Comparison of ENCODE assay signal across 1 cellular context in the genomic region with DNA sequence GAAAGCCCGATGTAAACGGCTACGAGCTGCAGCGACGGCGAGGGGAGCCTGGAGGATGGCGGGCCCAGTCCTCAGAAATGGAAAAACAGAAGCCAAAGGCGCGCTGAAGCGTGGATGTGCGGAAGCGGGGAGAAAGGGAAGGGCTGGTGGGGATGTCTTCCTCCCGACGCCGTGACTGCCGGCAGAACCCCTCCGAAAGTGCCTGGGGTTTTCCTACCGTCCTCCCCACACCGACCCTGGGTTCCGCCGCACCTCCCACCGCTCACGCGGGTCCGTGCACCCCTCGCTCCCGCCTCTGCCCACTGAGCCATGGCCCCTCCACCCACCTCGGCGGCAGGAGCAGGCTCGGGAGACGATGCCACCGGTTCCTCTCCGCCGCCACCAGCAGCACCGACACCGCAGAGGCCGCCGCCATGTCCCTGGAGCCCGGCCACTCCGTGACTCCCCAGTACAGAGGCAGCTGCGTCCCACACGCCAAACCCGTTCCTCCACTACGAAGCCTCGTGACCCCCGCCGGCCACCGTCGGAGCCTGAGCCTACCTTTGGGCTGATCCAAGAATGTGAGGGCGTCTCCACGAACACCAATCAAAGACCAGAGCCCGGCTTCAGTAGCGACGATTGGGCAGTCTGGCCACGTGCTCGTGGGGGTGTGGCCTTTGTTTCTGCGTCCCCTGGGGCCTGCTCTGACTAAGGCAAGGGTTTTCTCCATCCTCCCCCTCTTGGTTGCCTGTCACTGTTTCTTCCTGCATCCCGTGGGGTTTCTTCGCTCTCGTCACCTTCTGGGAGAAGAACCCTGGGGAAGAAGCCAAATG.
TF ChIP-seq lines count a peak whose summit lies in the region.

A gene (minus strand): TSS at position 471 of the 812 bp plus-strand sequence. CDS start 56 bp downstream, at position 415.

TF ChIP-seq in HepG2, 621 proteins besides CTCF, POLR2A, EP300 and RAD21 (continued from another document and continues in another):
- TF ChIP-seq, protein P1, sequence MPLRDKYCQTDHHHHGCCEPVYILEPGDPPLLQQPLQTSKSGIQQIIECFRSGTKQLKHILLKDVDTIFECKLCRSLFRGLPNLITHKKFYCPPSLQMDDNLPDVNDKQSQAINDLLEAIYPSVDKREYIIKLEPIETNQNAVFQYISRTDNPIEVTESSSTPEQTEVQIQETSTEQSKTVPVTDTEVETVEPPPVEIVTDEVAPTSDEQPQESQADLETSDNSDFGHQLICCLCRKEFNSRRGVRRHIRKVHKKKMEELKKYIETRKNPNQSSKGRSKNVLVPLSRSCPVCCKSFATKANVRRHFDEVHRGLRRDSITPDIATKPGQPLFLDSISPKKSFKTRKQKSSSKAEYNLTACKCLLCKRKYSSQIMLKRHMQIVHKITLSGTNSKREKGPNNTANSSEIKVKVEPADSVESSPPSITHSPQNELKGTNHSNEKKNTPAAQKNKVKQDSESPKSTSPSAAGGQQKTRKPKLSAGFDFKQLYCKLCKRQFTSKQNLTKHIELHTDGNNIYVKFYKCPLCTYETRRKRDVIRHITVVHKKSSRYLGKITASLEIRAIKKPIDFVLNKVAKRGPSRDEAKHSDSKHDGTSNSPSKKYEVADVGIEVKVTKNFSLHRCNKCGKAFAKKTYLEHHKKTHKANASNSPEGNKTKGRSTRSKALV (CRISPR knock-in tag; IDR thresholded peaks at IDR 0.05): no peak; the same call in 1 of the 2 replicates
- TF ChIP-seq NFRKB (IDR thresholded peaks at IDR 0.05) (no peak), ZNF260 (CRISPR knock-in tag; IDR thresholded peaks at IDR 0.05; ENCODE audit: borderline replicate concordance, low read depth) (no peak), ZNF775 (CRISPR knock-in tag; IDR thresholded peaks at IDR 0.05; ENCODE audit: borderline replicate concordance) (0 out of 2 replicates have a peak, but pooled peaks have one; percentile 37), HCFC1 (IDR thresholded peaks at IDR 0.05; ENCODE audit: low read depth, low read length) (peak; percentile 38), FOXK2 (IDR thresholded peaks at IDR 0.05) (no peak), RFX3 (CRISPR knock-in tag; IDR thresholded peaks at IDR 0.05) (no peak), ELF4 (CRISPR knock-in tag; IDR thresholded peaks at IDR 0.05; ENCODE audit: borderline replicate concordance) (no peak), SMAD9 (CRISPR knock-in tag; IDR thresholded peaks at IDR 0.05) (no peak), ZNF816 (CRISPR knock-in tag; IDR thresholded peaks at IDR 0.05; ENCODE audit: borderline replicate concordance) (no peak; the same call in 1 of the 2 replicates), SRY (CRISPR knock-in tag; IDR thresholded peaks at IDR 0.05) (peak; percentile 76; the same call in 1 of the 2 replicates), KLF13 (CRISPR knock-in tag; IDR thresholded peaks at IDR 0.05) (no peak), SMARCE1 (IDR thresholded peaks at IDR 0.05; ENCODE audit: borderline replicate concordance) (no peak), WIZ (CRISPR knock-in tag; IDR thresholded peaks at IDR 0.05) (no peak), ASH2L (IDR thresholded peaks at IDR 0.05; ENCODE audit: insufficient read length, low read depth, low read length) (peak; percentile 92), AKAP8 (CRISPR knock-in tag; IDR thresholded peaks at IDR 0.05) (peak; percentile 35; the same call in 1 of the 2 replicates), ZNF180 (CRISPR knock-in tag; IDR thresholded peaks at IDR 0.05; ENCODE audit: borderline replicate concordance, low read depth) (no peak), IKZF4 (CRISPR knock-in tag; IDR thresholded peaks at IDR 0.05; ENCODE audit: borderline replicate concordance, low read depth, not compliant biosample characterization) (peak; percentile 66), FOXA1 (IDR thresholded peaks at IDR 0.05) (no peak), FOXA1 (CRISPR knock-in tag; IDR thresholded peaks at IDR 0.05) (peak; percentile 10; the same call in 1 of the 2 replicates), NFYC (CRISPR knock-in tag; IDR thresholded peaks at IDR 0.05) (peak; percentile 94), ZNF207 (IDR thresholded peaks at IDR 0.05; ENCODE audit: borderline replicate concordance) (no peak), PHF5A (CRISPR knock-in tag; IDR thresholded peaks at IDR 0.05; ENCODE audit: low read depth, unreplicated experiment) (no peak), ZFP36L1 (CRISPR knock-in tag; IDR thresholded peaks at IDR 0.05) (0 out of 2 replicates have a peak, but pooled peaks have one; percentile 49), ZNF33A (CRISPR knock-in tag; IDR thresholded peaks at IDR 0.05; ENCODE audit: borderline replicate concordance) (no peak), NR2F1 (CRISPR knock-in tag; IDR thresholded peaks at IDR 0.05) (no peak), TEAD3 (CRISPR knock-in tag; optimal IDR thresholded peaks at IDR 0.05; ENCODE audit: borderline replicate concordance) (peak; percentile 94), TEAD2 (CRISPR knock-in tag; IDR thresholded peaks at IDR 0.05) (no peak), EHMT2 (IDR thresholded peaks at IDR 0.05; ENCODE audit: borderline replicate concordance, low read depth, low read length) (peak; percentile 45; the same call in 1 of the 2 replicates), ZFP90 (CRISPR knock-in tag; IDR thresholded peaks at IDR 0.05; ENCODE audit: borderline replicate concordance) (no peak; the same call in 1 of the 2 replicates), HNRNPK (IDR thresholded peaks at IDR 0.05; ENCODE audit: low read depth, low read length, poor library complexity, severe bottlenecking) (no peak), ZNF768 (CRISPR knock-in tag; IDR thresholded peaks at IDR 0.05) (peak; percentile 43; the same call in 1 of the 2 replicates), ZNF777 (CRISPR knock-in tag; IDR thresholded peaks at IDR 0.05) (peak; percentile 61), RFXANK (CRISPR knock-in tag; IDR thresholded peaks at IDR 0.05) (0 out of 2 replicates have a peak, but pooled peaks have one; percentile 58), FLYWCH1 (CRISPR knock-in tag; IDR thresholded peaks at IDR 0.05) (no peak), HMG20A (CRISPR knock-in tag; IDR thresholded peaks at IDR 0.05; ENCODE audit: borderline replicate concordance) (no peak), MED8 (CRISPR knock-in tag; IDR thresholded peaks at IDR 0.05; ENCODE audit: insufficient replicate concordance) (no peak), JARID2 (CRISPR knock-in tag; IDR thresholded peaks at IDR 0.05; ENCODE audit: insufficient replicate concordance) (no peak), ZFYVE20 (CRISPR knock-in tag; IDR thresholded peaks at IDR 0.05; ENCODE audit: borderline replicate concordance, low read depth) (0 out of 2 replicates have a peak, but pooled peaks have one; percentile 31), SP2 (CRISPR knock-in tag; IDR thresholded peaks at IDR 0.05) (peak; percentile 57; the same call in 1 of the 2 replicates), MBD4 (IDR thresholded peaks at IDR 0.05; ENCODE audit: borderline replicate concordance, low read length) (no peak), PTBP1 (IDR thresholded peaks at IDR 0.05; ENCODE audit: low read depth, low read length, poor library complexity, severe bottlenecking) (no peak), ZNF678 (CRISPR knock-in tag; IDR thresholded peaks at IDR 0.05) (no peak), HNRNPH1 (optimal IDR thresholded peaks at IDR 0.05; ENCODE audit: low read depth, low read length) (no peak), PLRG1 (conservative IDR thresholded peaks at IDR 0.05) (no peak), ZNF672 (CRISPR knock-in tag; IDR thresholded peaks at IDR 0.05) (no peak), PAF1 (CRISPR knock-in tag; IDR thresholded peaks at IDR 0.05) (no peak)
- TF ChIP-seq, protein P2, sequence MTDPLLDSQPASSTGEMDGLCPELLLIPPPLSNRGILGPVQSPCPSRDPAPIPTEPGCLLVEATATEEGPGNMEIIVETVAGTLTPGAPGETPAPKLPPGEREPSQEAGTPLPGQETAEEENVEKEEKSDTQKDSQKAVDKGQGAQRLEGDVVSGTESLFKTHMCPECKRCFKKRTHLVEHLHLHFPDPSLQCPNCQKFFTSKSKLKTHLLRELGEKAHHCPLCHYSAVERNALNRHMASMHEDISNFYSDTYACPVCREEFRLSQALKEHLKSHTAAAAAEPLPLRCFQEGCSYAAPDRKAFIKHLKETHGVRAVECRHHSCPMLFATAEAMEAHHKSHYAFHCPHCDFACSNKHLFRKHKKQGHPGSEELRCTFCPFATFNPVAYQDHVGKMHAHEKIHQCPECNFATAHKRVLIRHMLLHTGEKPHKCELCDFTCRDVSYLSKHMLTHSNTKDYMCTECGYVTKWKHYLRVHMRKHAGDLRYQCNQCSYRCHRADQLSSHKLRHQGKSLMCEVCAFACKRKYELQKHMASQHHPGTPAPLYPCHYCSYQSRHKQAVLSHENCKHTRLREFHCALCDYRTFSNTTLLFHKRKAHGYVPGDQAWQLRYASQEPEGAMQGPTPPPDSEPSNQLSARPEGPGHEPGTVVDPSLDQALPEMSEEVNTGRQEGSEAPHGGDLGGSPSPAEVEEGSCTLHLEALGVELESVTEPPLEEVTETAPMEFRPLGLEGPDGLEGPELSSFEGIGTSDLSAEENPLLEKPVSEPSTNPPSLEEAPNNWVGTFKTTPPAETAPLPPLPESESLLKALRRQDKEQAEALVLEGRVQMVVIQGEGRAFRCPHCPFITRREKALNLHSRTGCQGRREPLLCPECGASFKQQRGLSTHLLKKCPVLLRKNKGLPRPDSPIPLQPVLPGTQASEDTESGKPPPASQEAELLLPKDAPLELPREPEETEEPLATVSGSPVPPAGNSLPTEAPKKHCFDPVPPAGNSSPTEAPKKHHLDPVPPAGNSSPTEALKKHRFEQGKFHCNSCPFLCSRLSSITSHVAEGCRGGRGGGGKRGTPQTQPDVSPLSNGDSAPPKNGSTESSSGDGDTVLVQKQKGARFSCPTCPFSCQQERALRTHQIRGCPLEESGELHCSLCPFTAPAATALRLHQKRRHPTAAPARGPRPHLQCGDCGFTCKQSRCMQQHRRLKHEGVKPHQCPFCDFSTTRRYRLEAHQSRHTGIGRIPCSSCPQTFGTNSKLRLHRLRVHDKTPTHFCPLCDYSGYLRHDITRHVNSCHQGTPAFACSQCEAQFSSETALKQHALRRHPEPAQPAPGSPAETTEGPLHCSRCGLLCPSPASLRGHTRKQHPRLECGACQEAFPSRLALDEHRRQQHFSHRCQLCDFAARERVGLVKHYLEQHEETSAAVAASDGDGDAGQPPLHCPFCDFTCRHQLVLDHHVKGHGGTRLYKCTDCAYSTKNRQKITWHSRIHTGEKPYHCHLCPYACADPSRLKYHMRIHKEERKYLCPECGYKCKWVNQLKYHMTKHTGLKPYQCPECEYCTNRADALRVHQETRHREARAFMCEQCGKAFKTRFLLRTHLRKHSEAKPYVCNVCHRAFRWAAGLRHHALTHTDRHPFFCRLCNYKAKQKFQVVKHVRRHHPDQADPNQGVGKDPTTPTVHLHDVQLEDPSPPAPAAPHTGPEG (CRISPR knock-in tag; IDR thresholded peaks at IDR 0.05): peak; percentile 56; the same call in 1 of the 2 replicates
- TF ChIP-seq, protein P3, sequence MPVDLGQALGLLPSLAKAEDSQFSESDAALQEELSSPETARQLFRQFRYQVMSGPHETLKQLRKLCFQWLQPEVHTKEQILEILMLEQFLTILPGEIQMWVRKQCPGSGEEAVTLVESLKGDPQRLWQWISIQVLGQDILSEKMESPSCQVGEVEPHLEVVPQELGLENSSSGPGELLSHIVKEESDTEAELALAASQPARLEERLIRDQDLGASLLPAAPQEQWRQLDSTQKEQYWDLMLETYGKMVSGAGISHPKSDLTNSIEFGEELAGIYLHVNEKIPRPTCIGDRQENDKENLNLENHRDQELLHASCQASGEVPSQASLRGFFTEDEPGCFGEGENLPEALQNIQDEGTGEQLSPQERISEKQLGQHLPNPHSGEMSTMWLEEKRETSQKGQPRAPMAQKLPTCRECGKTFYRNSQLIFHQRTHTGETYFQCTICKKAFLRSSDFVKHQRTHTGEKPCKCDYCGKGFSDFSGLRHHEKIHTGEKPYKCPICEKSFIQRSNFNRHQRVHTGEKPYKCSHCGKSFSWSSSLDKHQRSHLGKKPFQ (CRISPR knock-in tag; IDR thresholded peaks at IDR 0.05; ENCODE audit: insufficient replicate concordance): peak; percentile 53
- TF ChIP-seq, protein P4, sequence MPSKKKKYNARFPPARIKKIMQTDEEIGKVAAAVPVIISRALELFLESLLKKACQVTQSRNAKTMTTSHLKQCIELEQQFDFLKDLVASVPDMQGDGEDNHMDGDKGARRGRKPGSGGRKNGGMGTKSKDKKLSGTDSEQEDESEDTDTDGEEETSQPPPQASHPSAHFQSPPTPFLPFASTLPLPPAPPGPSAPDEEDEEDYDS (CRISPR knock-in tag; IDR thresholded peaks at IDR 0.05): peak; percentile 72; the same call in 1 of the 2 replicates
- TF ChIP-seq, protein P5, sequence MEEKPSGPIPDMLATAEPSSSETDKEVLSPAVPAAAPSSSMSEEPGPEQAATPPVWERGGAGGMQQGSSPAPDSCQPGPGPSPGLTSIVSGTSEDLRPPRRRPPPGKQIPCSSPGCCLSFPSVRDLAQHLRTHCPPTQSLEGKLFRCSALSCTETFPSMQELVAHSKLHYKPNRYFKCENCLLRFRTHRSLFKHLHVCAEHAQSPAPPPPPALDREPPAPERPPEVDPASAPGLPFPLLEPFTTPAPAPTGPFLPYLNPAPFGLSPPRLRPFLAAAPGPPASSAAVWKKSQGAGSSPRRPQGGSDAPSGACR (CRISPR knock-in tag; IDR thresholded peaks at IDR 0.05): no peak
- TF ChIP-seq, protein P6, sequence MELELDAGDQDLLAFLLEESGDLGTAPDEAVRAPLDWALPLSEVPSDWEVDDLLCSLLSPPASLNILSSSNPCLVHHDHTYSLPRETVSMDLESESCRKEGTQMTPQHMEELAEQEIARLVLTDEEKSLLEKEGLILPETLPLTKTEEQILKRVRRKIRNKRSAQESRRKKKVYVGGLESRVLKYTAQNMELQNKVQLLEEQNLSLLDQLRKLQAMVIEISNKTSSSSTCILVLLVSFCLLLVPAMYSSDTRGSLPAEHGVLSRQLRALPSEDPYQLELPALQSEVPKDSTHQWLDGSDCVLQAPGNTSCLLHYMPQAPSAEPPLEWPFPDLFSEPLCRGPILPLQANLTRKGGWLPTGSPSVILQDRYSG (CRISPR knock-in tag; IDR thresholded peaks at IDR 0.05): no peak
- TF ChIP-seq, protein P7, sequence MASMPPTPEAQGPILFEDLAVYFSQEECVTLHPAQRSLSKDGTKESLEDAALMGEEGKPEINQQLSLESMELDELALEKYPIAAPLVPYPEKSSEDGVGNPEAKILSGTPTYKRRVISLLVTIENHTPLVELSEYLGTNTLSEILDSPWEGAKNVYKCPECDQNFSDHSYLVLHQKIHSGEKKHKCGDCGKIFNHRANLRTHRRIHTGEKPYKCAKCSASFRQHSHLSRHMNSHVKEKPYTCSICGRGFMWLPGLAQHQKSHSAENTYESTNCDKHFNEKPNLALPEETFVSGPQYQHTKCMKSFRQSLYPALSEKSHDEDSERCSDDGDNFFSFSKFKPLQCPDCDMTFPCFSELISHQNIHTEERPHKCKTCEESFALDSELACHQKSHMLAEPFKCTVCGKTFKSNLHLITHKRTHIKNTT (CRISPR knock-in tag; IDR thresholded peaks at IDR 0.05): no peak
- TF ChIP-seq, protein P8, sequence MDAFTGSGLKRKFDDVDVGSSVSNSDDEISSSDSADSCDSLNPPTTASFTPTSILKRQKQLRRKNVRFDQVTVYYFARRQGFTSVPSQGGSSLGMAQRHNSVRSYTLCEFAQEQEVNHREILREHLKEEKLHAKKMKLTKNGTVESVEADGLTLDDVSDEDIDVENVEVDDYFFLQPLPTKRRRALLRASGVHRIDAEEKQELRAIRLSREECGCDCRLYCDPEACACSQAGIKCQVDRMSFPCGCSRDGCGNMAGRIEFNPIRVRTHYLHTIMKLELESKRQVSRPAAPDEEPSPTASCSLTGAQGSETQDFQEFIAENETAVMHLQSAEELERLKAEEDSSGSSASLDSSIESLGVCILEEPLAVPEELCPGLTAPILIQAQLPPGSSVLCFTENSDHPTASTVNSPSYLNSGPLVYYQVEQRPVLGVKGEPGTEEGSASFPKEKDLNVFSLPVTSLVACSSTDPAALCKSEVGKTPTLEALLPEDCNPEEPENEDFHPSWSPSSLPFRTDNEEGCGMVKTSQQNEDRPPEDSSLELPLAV (CRISPR knock-in tag; conservative IDR thresholded peaks at IDR 0.05; ENCODE audit: low read depth): no peak
